Comparison of ENCODE assay signal across 8 cellular contexts in the genomic region with DNA sequence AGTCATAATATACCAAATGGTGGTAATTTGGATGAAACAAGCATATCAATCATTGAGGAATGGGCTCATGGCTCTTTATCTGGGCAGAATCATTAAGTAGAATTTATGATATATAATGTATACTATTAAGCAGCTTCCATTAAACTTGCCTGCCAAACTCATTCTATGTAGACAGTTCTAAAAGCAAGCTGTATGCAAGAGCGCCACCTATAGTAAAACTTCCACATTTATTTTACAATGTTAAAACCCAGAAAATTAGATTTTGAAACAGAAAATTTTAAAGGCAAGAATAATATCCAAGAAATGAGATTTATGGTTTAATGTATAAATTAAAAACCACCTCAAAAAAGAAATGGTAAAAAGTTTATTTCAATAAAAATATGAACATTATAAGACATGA.
DNase-seq lines count a peak whose midpoint lies in the region; ATAC-seq and TF ChIP-seq lines count a peak whose summit lies in the region.

No MANE protein-coding gene starts in this region.

- H3K9me3 ChIP-seq in tibial nerve: no peaks in the 10 kb centered on the region

- TF ChIP-seq POLR2A in tibial nerve (IDR thresholded peaks at IDR 0.05): no peak

- no peaks in the 10 kb centered on the region for H3K36me3 Mint-ChIP-seq in activated naive CD4-positive, alpha-beta T cell treated with anti-CD3 and anti-CD28 coated beads for 36 hours (ENCODE audit: low read depth)
- no peaks in the 10 kb centered on the region for H3K36me3 Mint-ChIP-seq in activated CD4-positive, alpha-beta T cell treated with anti-CD3 and anti-CD28 coated beads, Interleukin-2, amount 10 ng/mL, durations not matched to agents 24 days and 14 days (ENCODE audit: low read depth)

- CTCF ChIA-PET in activated naive CD4-positive, alpha-beta T cell treated with anti-CD3 and anti-CD28 coated beads for 36 hours (lab: Charles Lee): interaction anchor here (1.1 kb wide), 1 partner anchor 92 kb away, joined by 4 read pairs; no protein-coding TSS in a partner anchor

- no peaks in the 10 kb centered on the region for H3K27me3 ChIP-seq in tibial nerve

- no peak overlapping the region for H3K4me3 Mint-ChIP-seq in activated naive CD4-positive, alpha-beta T cell treated with anti-CD3 and anti-CD28 coated beads for 36 hours
- H3K4me3 Mint-ChIP-seq in activated CD4-positive, alpha-beta T cell treated with anti-CD3 and anti-CD28 coated beads, Interleukin-2, amount 10 ng/mL, durations not matched to agents 24 days and 14 days: no peak overlapping the region

- intact Hi-C loops in activated naive CD4-positive, alpha-beta T cell treated with anti-CD3 and anti-CD28 coated beads for 36 hours (cut with micrococcal nuclease): loop anchor here (10.0 kb wide), 1 partner anchor 1241 kb away; no protein-coding TSS in a partner anchor
- intact Hi-C loops in activated CD4-positive, alpha-beta T cell treated with anti-CD3 and anti-CD28 coated beads, Interleukin-2, amount 10 ng/mL, durations not matched to agents 24 days and 14 days (cut with micrococcal nuclease): no loop called here

- H3K4me1 Mint-ChIP-seq in activated naive CD4-positive, alpha-beta T cell treated with anti-CD3 and anti-CD28 coated beads for 36 hours (ENCODE audit: low read depth): no peaks in the 10 kb centered on the region
- no peaks in the 10 kb centered on the region for H3K4me1 Mint-ChIP-seq in activated CD4-positive, alpha-beta T cell treated with anti-CD3 and anti-CD28 coated beads, Interleukin-2, amount 10 ng/mL, durations not matched to agents 24 days and 14 days

- no peak for TF ChIP-seq EP300 in tibial nerve (IDR thresholded peaks at IDR 0.05)

- H3K27ac Mint-ChIP-seq in activated naive CD4-positive, alpha-beta T cell treated with anti-CD3 and anti-CD28 coated beads for 36 hours: no peak overlapping the region
- H3K27ac Mint-ChIP-seq in activated CD4-positive, alpha-beta T cell treated with anti-CD3 and anti-CD28 coated beads, Interleukin-2, amount 10 ng/mL, durations not matched to agents 24 days and 14 days: no peak overlapping the region

- 19 to 27% methylated on average over 1 of the region's 1 CpG for WGBS in tibial nerve, 2 donors

- no peaks in the 10 kb centered on the region for H3K36me3 ChIP-seq in tibial nerve

- no peak overlapping the region for H3K27ac ChIP-seq in tibial nerve

- peaks cover 12% of the 10 kb centered on the region for H3K27me3 Mint-ChIP-seq in activated naive CD4-positive, alpha-beta T cell treated with anti-CD3 and anti-CD28 coated beads for 36 hours (ENCODE audit: low read depth)
- no peaks in the 10 kb centered on the region for H3K27me3 Mint-ChIP-seq in activated CD4-positive, alpha-beta T cell treated with anti-CD3 and anti-CD28 coated beads, Interleukin-2, amount 10 ng/mL, durations not matched to agents 24 days and 14 days

- peaks cover 0 to 8% (median 0%) of the 10 kb centered on the region in 4 donors for H3K4me1 ChIP-seq in tibial nerve

- TF ChIP-seq CTCF in tibial nerve (IDR thresholded peaks at IDR 0.05): peak in 4 of 5 experiments; percentile 15 to 53 (median 30)

- H3K4me3 ChIP-seq in tibial nerve: no peak overlapping the region

- no peaks in the 10 kb centered on the region for H3K9me3 Mint-ChIP-seq in activated naive CD4-positive, alpha-beta T cell treated with anti-CD3 and anti-CD28 coated beads for 36 hours
- no peaks in the 10 kb centered on the region for H3K9me3 Mint-ChIP-seq in activated CD4-positive, alpha-beta T cell treated with anti-CD3 and anti-CD28 coated beads, Interleukin-2, amount 10 ng/mL, durations not matched to agents 24 days and 14 days

- ATAC-seq in HG03565 (IDR thresholded peaks at IDR 0.05; ENCODE audit: unreplicated experiment): peak; percentile 35

- DNase-seq in EL: peak; percentile 22
- DNase-seq in RKO (ENCODE audit: low spot score): peak; percentile 52
- DNase-seq in fibroblast of the conjunctiva (ENCODE audit: low read depth): peak; percentile 8
- DNase-seq in tibial nerve (ENCODE audit: low spot score in 2 of 2): no peak
- DNase-seq in GF-D8 (lab: John Stamatoyannopoulos, UW): no peak
- DNase-seq in activated naive CD4-positive, alpha-beta T cell treated with anti-CD3 and anti-CD28 coated beads for 36 hours: no peak
- DNase-seq in activated CD4-positive, alpha-beta T cell treated with anti-CD3 and anti-CD28 coated beads, Interleukin-2, amount 10 ng/mL, durations not matched to agents 24 days and 14 days: no peak

Comparison
In these comparisons a context has a peak if more than half of its experiments do, and no peak if none do; other contexts are left out.
1. DNase-seq: peak in EL (single experiment), RKO (single experiment) and fibroblast of the conjunctiva (single experiment); none in tibial nerve (0 of 2), GF-D8 (single experiment), activated naive CD4-positive, alpha-beta T cell treated with anti-CD3 and anti-CD28 coated beads for 36 hours (single experiment) and activated CD4-positive, alpha-beta T cell treated with anti-CD3 and anti-CD28 coated beads, Interleukin-2, amount 10 ng/mL, durations not matched to agents 24 days and 14 days (single experiment).